In the genomic region with DNA sequence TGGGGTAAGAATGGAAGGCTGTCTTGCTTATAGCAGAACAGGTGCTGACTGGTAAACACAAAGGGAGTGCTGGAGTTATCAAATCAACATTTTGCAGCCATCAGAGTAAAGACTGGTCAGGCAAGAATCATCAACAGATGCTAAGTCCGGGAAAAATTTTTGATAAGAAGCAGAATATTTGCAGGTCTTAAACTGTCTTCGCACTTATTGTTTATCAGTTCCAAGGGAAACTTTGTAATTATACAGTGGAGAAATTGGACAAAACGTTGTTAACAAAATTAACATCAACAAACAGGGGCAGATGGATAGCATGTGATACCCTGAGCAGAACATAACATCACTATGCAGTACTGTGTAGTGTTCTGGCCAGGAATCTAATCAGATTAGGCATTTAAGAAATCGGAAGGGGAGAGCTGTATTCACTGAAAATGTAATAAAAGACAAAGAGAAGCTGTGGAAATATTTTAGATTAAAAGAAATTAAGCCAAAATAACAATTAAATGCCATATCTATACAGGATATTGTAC, we compare ENCODE assay signal across 16 cellular contexts.
A peak's percentile ranks its signal among the peaks of the same experiment; 100 is the strongest.
DNase-seq lines count a peak whose midpoint lies in the region; TF ChIP-seq lines count a peak whose summit lies in the region.
"Had no signal": no experiment of that assay in that cellular context is flagged by ENCODE, and none has a peak within 500 bp of the region (broad histone marks: within the 10 kb centered on the region; RNA-seq: fewer than 3 reads in every experiment).

No MANE protein-coding gene starts in this region.

- no peaks in the 10 kb centered on the region for H3K27me3 ChIP-seq in SK-N-SH (ENCODE audit: insufficient read depth)

- H3K4me1 Mint-ChIP-seq in immature natural killer cell, result no peaks in the 10 kb centered on the region
- H3K4me1 Mint-ChIP-seq: IgD-negative memory B cell had no signal

- no peaks in the 10 kb centered on the region for H4K20me1 ChIP-seq in SK-N-SH (ENCODE audit: insufficient read depth)

- no peaks in the 10 kb centered on the region for H3K79me2 ChIP-seq in SK-N-SH (ENCODE audit: insufficient read depth)

- H3K9me3 ChIP-seq in SK-N-SH, result no peaks in the 10 kb centered on the region
- H3K9me3 ChIP-seq: A549, Caco-2 had no signal

- no peak overlapping the region for H3K9ac ChIP-seq in SK-N-SH

- no peak overlapping the region for H3K4me3 Mint-ChIP-seq in immature natural killer cell
- H3K4me3 Mint-ChIP-seq: CD4-positive, alpha-beta T cell; H9; IgD-negative memory B cell had no signal

- no peaks in the 10 kb centered on the region for H3K36me3 ChIP-seq in SK-N-SH (replicated peaks in 1 of 2; ENCODE audit: control insufficient read depth in 1 of 2, insufficient read depth in 2 of 2, low read length in 1 of 2)

- H3F3A ChIP-seq in SK-N-SH (replicated peaks; ENCODE audit: insufficient read depth), result no peaks in the 10 kb centered on the region

- DNase-seq in NCI-H2171 treated with DMSO at 0.1 percent for 48 hours (lab: John Stamatoyannopoulos, UW), result peak; percentile 30
- no peak for DNase-seq in NCI-H2171 (lab: John Stamatoyannopoulos, UW)
- peak; percentile 35 for DNase-seq in NCI-H748 (lab: John Stamatoyannopoulos, UW; ENCODE audit: unreplicated experiment)
- DNase-seq in SK-N-SH, result peak; percentile 4
- DNase-seq in hypothalamus (lab: John Stamatoyannopoulos, UW), result no peak
- DNase-seq in immature natural killer cell, result no peak
- DNase-seq in DMS79 (lab: John Stamatoyannopoulos, UW), result no peak
- DNase-seq: AML-193; Caco-2; CD4-positive, alpha-beta T cell; GF-D8; H9 had no signal

- CTCF ChIA-PET in SK-N-SH (lab: Yijun Ruan, JAX), result no interaction called here

- H3K9me3 Mint-ChIP-seq in immature natural killer cell, result peaks cover 0 to 3% (median 0%) of the 10 kb centered on the region in 6 donors
- H3K9me3 Mint-ChIP-seq: CD4-positive, alpha-beta T cell; H9; IgD-negative memory B cell had no signal

- H3K27ac ChIP-seq in SK-N-SH (ENCODE audit: low read depth in 2 of 2, low read length in 1 of 2), result no peak overlapping the region
- H3K27ac ChIP-seq: 22Rv1, A549, C4-2B had no signal

- POLR2A ChIA-PET in SK-N-SH (lab: Yijun Ruan, JAX), result no interaction called here

- no peak overlapping the region for H3K27ac Mint-ChIP-seq in immature natural killer cell
- H3K27ac Mint-ChIP-seq: CD4-positive, alpha-beta T cell; H9; IgD-negative memory B cell had no signal

- no peak overlapping the region for H3K4me2 ChIP-seq in SK-N-SH
- H3K4me2 ChIP-seq: A549 had no signal

- no peaks in the 10 kb centered on the region for H3K9me2 ChIP-seq in SK-N-SH

- 24% methylated on average over 4 of the region's 4 CpGs for WGBS in SK-N-SH (ENCODE audit: low lambda C conversion rate)

- H3K27me3 Mint-ChIP-seq in immature natural killer cell (ENCODE audit: low read depth in 3 of 3), result peaks cover 0 to 2% (median 2%) of the 10 kb centered on the region in 3 donors
- H3K27me3 Mint-ChIP-seq: CD4-positive, alpha-beta T cell had no signal

- no peaks in the 10 kb centered on the region for H3K36me3 Mint-ChIP-seq in immature natural killer cell
- H3K36me3 Mint-ChIP-seq: IgD-negative memory B cell had no signal

- no peak for TF ChIP-seq EP300 in SK-N-SH (IDR thresholded peaks at IDR 0.05; ENCODE audit: borderline replicate concordance in 1 of 2, low read depth in 1 of 2, low read length in 1 of 2)

- no peak overlapping the region for H3K4me3 ChIP-seq in SK-N-SH (ENCODE audit: low read depth in 2 of 2, low read length in 1 of 2)
- H3K4me3 ChIP-seq: A549 had no signal

- TF ChIP-seq RAD21 in SK-N-SH (IDR thresholded peaks at IDR 0.05; ENCODE audit: low read length), result no peak

- no peaks in the 10 kb centered on the region; a peak in 1 of 4 replicates for H3K4me1 ChIP-seq in SK-N-SH (ENCODE audit: control insufficient read depth in 1 of 2, insufficient read depth in 2 of 2, low read depth in 1 of 2, low read length in 1 of 2)
- H3K4me1 ChIP-seq: A549 had no signal

- no peak overlapping the region for H2AFZ ChIP-seq in SK-N-SH (ENCODE audit: low read depth)

- TF ChIP-seq CTCF in SK-N-SH (IDR thresholded peaks at IDR 0.05), result no peak

TF ChIP-seq in SK-N-SH, 30 proteins besides CTCF, POLR2A, EP300 and RAD21:
- TF ChIP-seq NFIC (IDR thresholded peaks at IDR 0.05; ENCODE audit: borderline replicate concordance) (no peak), GATA2 (CRISPR knock-in tag; IDR thresholded peaks at IDR 0.05) (0 out of 2 replicates have a peak, but pooled peaks have one; percentile 19)
TF ChIP-seq in SK-N-SH: peak in this region for 1.

Comparison
In these comparisons a context has a peak if more than half of its experiments do, and no peak if none do; other contexts are left out.
1. DNase-seq: peak in NCI-H2171 treated with DMSO at 0.1 percent for 48 hours (single experiment), NCI-H748 (single experiment) and SK-N-SH (single experiment); none in NCI-H2171 (single experiment), hypothalamus (0 of 51), immature natural killer cell (0 of 3) and DMS79 (single experiment).